2 cellular contexts compared by ENCODE assay signal in the genomic region with DNA sequence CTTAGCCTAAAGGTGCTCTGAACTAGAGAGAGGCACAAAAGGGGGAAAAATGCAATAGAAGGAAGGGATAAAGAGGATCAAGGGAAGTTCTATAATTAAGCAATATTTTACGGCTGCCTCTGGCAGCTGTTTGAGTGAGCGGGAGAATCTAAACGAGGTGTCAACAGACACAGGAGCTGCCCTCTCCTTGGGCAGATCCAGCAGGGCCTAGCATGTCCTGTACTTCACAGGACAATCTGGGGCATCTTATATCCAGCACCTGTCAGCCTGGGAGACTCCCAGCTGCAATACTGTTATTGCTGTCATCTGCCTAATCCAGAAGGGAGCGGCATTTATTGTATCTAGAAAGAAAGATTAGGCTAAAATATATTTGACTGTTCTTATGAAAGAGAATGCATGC.
TF ChIP-seq lines count a peak whose summit lies in the region.

No MANE protein-coding gene starts in this region.

TF ChIP-seq in liver, 16 proteins besides CTCF, POLR2A, EP300 and RAD21 (continued from another document):
- TF ChIP-seq REST (IDR thresholded peaks at IDR 0.05), result no peak
- no peak for TF ChIP-seq EGR1 (IDR thresholded peaks at IDR 0.05; ENCODE audit: low read depth in 2 of 2)
- no peak for TF ChIP-seq HNF4A (conservative IDR thresholded peaks at IDR 0.05)
- TF ChIP-seq RXRA (IDR thresholded peaks at IDR 0.05), result no peak
- no peak for TF ChIP-seq GABPA (IDR thresholded peaks at IDR 0.05 in 1 of 2, conservative IDR thresholded peaks at IDR 0.05 in 1 of 2)
- TF ChIP-seq YY1 (IDR thresholded peaks at IDR 0.05), result no peak
- no peak for TF ChIP-seq TAF1 (conservative IDR thresholded peaks at IDR 0.05)
- TF ChIP-seq SP1 (IDR thresholded peaks at IDR 0.05), result no peak
- no peak for TF ChIP-seq ZBTB33 (IDR thresholded peaks at IDR 0.05)
- TF ChIP-seq FOXA1 (IDR thresholded peaks at IDR 0.05), result no peak
- no peak for TF ChIP-seq MAX (IDR thresholded peaks at IDR 0.05)
- TF ChIP-seq ATF3 (IDR thresholded peaks at IDR 0.05), result no peak
TF ChIP-seq in liver: peak in this region for 0.

TF ChIP-seq in HepG2, 621 proteins besides CTCF, POLR2A, EP300 and RAD21 (continued from another document):
- TF ChIP-seq, protein P1, sequence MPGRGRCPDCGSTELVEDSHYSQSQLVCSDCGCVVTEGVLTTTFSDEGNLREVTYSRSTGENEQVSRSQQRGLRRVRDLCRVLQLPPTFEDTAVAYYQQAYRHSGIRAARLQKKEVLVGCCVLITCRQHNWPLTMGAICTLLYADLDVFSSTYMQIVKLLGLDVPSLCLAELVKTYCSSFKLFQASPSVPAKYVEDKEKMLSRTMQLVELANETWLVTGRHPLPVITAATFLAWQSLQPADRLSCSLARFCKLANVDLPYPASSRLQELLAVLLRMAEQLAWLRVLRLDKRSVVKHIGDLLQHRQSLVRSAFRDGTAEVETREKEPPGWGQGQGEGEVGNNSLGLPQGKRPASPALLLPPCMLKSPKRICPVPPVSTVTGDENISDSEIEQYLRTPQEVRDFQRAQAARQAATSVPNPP (CRISPR knock-in tag; IDR thresholded peaks at IDR 0.05), result no peak
